8 cellular contexts compared by ENCODE assay signal in the genomic region with DNA sequence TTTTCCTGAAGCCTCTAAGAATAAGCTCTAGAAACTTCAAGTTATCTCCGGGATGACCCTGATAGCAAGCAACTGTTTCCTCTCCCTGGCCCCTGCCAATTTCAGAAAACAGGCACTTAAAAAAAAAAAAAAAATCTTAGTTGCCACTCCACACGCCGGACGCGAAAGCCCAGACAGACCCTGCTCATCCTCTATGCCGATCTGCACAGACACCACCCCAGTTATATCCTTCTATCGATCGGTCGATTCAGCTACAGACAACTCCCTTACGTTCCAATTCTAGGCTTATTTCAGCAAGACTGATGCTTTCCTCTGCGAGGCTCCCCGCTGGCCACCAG. TPM values are rescaled to one million over a fixed set of nuclear protein-coding genes. Genes with fewer than 3 reads are reported as not detected.
A peak's percentile ranks its signal among the peaks of the same experiment; 100 is the strongest.
DNase-seq lines count a peak whose midpoint lies in the region; ATAC-seq lines count a peak whose summit lies in the region.

No MANE protein-coding gene starts in this region.

- no peaks in the 10 kb centered on the region for H3K4me1 ChIP-seq in mesodermal cell (ENCODE audit: control insufficient read depth, insufficient read depth, low read length, poor library complexity, severe bottlenecking)

- peaks cover 25% of the 10 kb centered on the region for H3K36me3 Mint-ChIP-seq in stimulated activated naive CD8-positive, alpha-beta T cell treated with anti-CD3 and anti-CD28 coated beads, Interleukin-15, Interleukin-2, amounts not matched to agents 100 ng/mL and 50 ng/mL, for 24 hours (ENCODE audit: low read depth)

- no peak for DNase-seq in stimulated activated naive CD8-positive, alpha-beta T cell treated with anti-CD3 and anti-CD28 coated beads, Interleukin-15, amount 100 ng/mL, for 72 hours
- DNase-seq in caudate nucleus (lab: John Stamatoyannopoulos, UW) (peak in 4 of 61 donors; percentile 23 to 56 (median 35)), DMS114 treated with DMSO at 0.1 percent for 48 hours (lab: John Stamatoyannopoulos, UW; ENCODE audit: unreplicated experiment) (no peak)
- no peak for DNase-seq in stimulated activated CD4-positive, alpha-beta T cell treated with anti-CD3 and anti-CD28 coated beads, Interleukin-1b, Interleukin-23, amount 100 ng/mL, for 48 hours

- no peak for ATAC-seq in stimulated activated naive CD8-positive, alpha-beta T cell treated with anti-CD3 and anti-CD28 coated beads, Interleukin-15, amount 100 ng/mL, for 72 hours
- ATAC-seq in GM19397 (IDR thresholded peaks at IDR 0.05; ENCODE audit: unreplicated experiment), result no peak
- ATAC-seq in GM18873 (IDR thresholded peaks at IDR 0.05; ENCODE audit: low FRiP score, unreplicated experiment), result no peak

- no peaks in the 10 kb centered on the region for H3K9me3 ChIP-seq in mesodermal cell (ENCODE audit: control insufficient read depth, low read length)

- no peaks in the 10 kb centered on the region for H3K9me3 Mint-ChIP-seq in stimulated activated naive CD8-positive, alpha-beta T cell treated with anti-CD3 and anti-CD28 coated beads, Interleukin-15, Interleukin-2, amounts not matched to agents 100 ng/mL and 50 ng/mL, for 24 hours
- H3K9me3 Mint-ChIP-seq in stimulated activated naive CD8-positive, alpha-beta T cell treated with anti-CD3 and anti-CD28 coated beads, Interleukin-15, amount 100 ng/mL, for 72 hours, result no peaks in the 10 kb centered on the region

- H3K36me3 ChIP-seq in mesodermal cell (ENCODE audit: control insufficient read depth, insufficient read depth, low read length), result peaks cover 23% of the 10 kb centered on the region

- H3K4me3 ChIP-seq in mesodermal cell (ENCODE audit: extremely low read depth, insufficient read depth, low read length, poor library complexity, severe bottlenecking), result peak overlapping the region; percentile 96

- peak overlapping the region; percentile 98 for H3K27ac Mint-ChIP-seq in stimulated activated naive CD8-positive, alpha-beta T cell treated with anti-CD3 and anti-CD28 coated beads, Interleukin-15, Interleukin-2, amounts not matched to agents 100 ng/mL and 50 ng/mL, for 24 hours
- H3K27ac Mint-ChIP-seq in stimulated activated naive CD8-positive, alpha-beta T cell treated with anti-CD3 and anti-CD28 coated beads, Interleukin-15, amount 100 ng/mL, for 72 hours, result peak overlapping the region in 1 of 2 donors; percentile 98

- H3K4me3 Mint-ChIP-seq in stimulated activated naive CD8-positive, alpha-beta T cell treated with anti-CD3 and anti-CD28 coated beads, Interleukin-15, Interleukin-2, amounts not matched to agents 100 ng/mL and 50 ng/mL, for 24 hours, result no peak overlapping the region
- H3K4me3 Mint-ChIP-seq in stimulated activated naive CD8-positive, alpha-beta T cell treated with anti-CD3 and anti-CD28 coated beads, Interleukin-15, amount 100 ng/mL, for 72 hours, result no peak overlapping the region

- 0% methylated on average over 5 to 12 of the region's 12 CpGs for WGBS in mesodermal cell (ENCODE audit: insufficient coverage in 2 of 2), 2 experiments

- peaks cover 19% of the 10 kb centered on the region for H3K4me1 Mint-ChIP-seq in stimulated activated naive CD8-positive, alpha-beta T cell treated with anti-CD3 and anti-CD28 coated beads, Interleukin-15, Interleukin-2, amounts not matched to agents 100 ng/mL and 50 ng/mL, for 24 hours (ENCODE audit: low read depth)
- H3K4me1 Mint-ChIP-seq in stimulated activated naive CD8-positive, alpha-beta T cell treated with anti-CD3 and anti-CD28 coated beads, Interleukin-15, amount 100 ng/mL, for 72 hours, result peaks cover 14% of the 10 kb centered on the region

- H3K27me3 Mint-ChIP-seq in stimulated activated naive CD8-positive, alpha-beta T cell treated with anti-CD3 and anti-CD28 coated beads, Interleukin-15, Interleukin-2, amounts not matched to agents 100 ng/mL and 50 ng/mL, for 24 hours, result no peaks in the 10 kb centered on the region
- no peaks in the 10 kb centered on the region for H3K27me3 Mint-ChIP-seq in stimulated activated naive CD8-positive, alpha-beta T cell treated with anti-CD3 and anti-CD28 coated beads, Interleukin-15, amount 100 ng/mL, for 72 hours

- H3K27ac ChIP-seq in caudate nucleus (ENCODE audit: low read depth, low read length), result peak overlapping the region; percentile 95
- H3K27ac ChIP-seq in mesodermal cell (ENCODE audit: low read depth, low read length, severe bottlenecking), result peak overlapping the region; percentile 83

RNA-seq across cellular contexts. Expression of a gene that starts 1.6 kb away (rescaled TPM):
- polyA plus RNA-seq in mesodermal cell (2013, experiment 1 of 2), result 54.4 TPM
- polyA plus RNA-seq in mesodermal cell (2013, experiment 2 of 2), result 74.9 TPM

RNA-seq across cellular contexts. Expression of a gene that starts 23.3 kb away (rescaled TPM):
- polyA plus RNA-seq in mesodermal cell (2013, experiment 1 of 2), result 36.2 TPM
- polyA plus RNA-seq in mesodermal cell (2013, experiment 2 of 2), result 34.8 TPM

RNA-seq across cellular contexts. Expression of a gene that starts 34.5 kb away (rescaled TPM):
- polyA plus RNA-seq in mesodermal cell (2013, experiment 1 of 2), result 100 TPM
- 86.3 TPM for polyA plus RNA-seq in mesodermal cell (2013, experiment 2 of 2)

RNA-seq across cellular contexts. Expression of a gene that starts 38.3 kb away (rescaled TPM):
- polyA plus RNA-seq in mesodermal cell (2013, experiment 1 of 2), result 26.6 TPM
- 24.1 TPM for polyA plus RNA-seq in mesodermal cell (2013, experiment 2 of 2)

RNA-seq across cellular contexts. Expression of a gene that starts 48.1 kb away (rescaled TPM):
- polyA plus RNA-seq in mesodermal cell (2013, experiment 1 of 2), result 5.5 TPM
- polyA plus RNA-seq in mesodermal cell (2013, experiment 2 of 2), result 4.6 TPM
